Comparison of ENCODE assay signal across 8 cellular contexts in the genomic region with DNA sequence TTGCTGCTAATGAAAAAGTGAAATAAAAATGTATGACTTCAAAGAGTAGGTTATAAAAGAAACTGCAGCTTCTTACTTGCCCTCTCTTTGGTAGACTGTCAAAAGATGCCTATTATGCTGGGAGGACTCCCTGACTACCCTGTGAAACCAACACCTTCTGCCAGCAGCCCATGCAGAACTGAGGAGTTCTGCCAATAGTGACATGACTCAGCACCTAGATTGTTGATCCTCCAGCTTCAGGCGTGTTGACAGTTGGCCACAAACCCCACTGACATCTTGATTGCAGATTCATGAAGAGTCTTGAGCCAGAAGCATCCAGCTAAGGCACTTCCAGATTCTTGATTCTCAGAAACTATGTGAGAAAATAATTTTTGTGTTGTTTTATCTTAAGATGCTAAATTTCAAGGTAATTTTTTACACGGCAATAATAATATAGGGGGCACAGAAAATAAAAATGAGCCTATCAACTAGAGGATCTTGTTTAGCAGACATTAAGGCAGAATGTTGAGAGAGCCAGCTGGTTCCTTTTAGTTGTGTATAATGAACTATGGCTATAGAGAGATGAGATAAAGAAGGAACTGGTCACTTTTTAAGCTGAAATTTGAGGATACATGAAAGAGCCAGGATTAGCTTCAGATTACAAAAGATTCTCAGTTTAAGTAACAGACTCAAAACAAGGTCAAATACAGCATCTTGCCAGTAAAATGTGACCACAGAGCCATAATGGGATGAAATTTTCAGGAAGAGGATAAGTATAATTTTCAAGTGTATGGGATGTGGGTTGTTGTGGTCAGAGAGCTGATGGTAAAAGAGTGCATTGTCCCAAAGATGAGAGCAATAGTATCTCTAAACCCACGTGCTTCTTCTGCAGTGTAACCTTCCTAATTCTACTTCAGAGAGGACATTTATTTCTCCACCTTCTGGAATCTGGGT.
DNase-seq lines count a peak whose midpoint lies in the region; ATAC-seq and TF ChIP-seq lines count a peak whose summit lies in the region.

No MANE protein-coding gene starts in this region.

- DNase-seq in GDM1 (lab: John Stamatoyannopoulos, UW) (peak; percentile 46), NOMO-1 treated with dmso at 0.1 percent for 144 hours (lab: John Stamatoyannopoulos, UW; ENCODE audit: unreplicated experiment) (peak; percentile 79), cerebellar cortex (ENCODE audit: low spot score) (peak; percentile 91), NCI-H2107 treated with DMSO at 0.1 percent for 48 hours (lab: John Stamatoyannopoulos, UW; ENCODE audit: unreplicated experiment) (no peak), HEK293T (ENCODE audit: extremely low spot score) (no peak)

- H3K4me1 ChIP-seq in parathyroid adenoma, result no peaks in the 10 kb centered on the region

- H2AFZ ChIP-seq in parathyroid adenoma, result no peak overlapping the region

- no peaks in the 10 kb centered on the region for H3K79me2 ChIP-seq in parathyroid adenoma

- no peaks in the 10 kb centered on the region for H3K9me3 ChIP-seq in parathyroid adenoma (ENCODE audit: control insufficient read depth, low read length)

- H3K36me3 ChIP-seq in parathyroid adenoma (ENCODE audit: control insufficient read depth, insufficient read depth, low read length), result no peaks in the 10 kb centered on the region

- no peak overlapping the region for H3K4me2 ChIP-seq in parathyroid adenoma (ENCODE audit: low read length)

- CTCF ChIA-PET in HEK293T (lab: Yijun Ruan, JAX), result interaction anchor here (0.5 kb wide), 1 partner anchor 187 kb away, joined by 3 read pairs; no protein-coding TSS in a partner anchor

- peak; percentile 98 for ATAC-seq in GM19452 (IDR thresholded peaks at IDR 0.05; ENCODE audit: unreplicated experiment)
- ATAC-seq in HG03354 (IDR thresholded peaks at IDR 0.05; ENCODE audit: poor library complexity, severe bottlenecking, unreplicated experiment), result peak; percentile 98

- H3K27ac ChIP-seq in parathyroid adenoma, result peak overlapping the region; percentile 1

- no peak for TF ChIP-seq CTCF in parathyroid adenoma (IDR thresholded peaks at IDR 0.05)

- H3K4me3 ChIP-seq in parathyroid adenoma (ENCODE audit: low read depth, low read length), result no peak overlapping the region

- no peaks in the 10 kb centered on the region for H3K27me3 ChIP-seq in parathyroid adenoma (ENCODE audit: control insufficient read depth, insufficient read depth, low read length)

- POLR2A ChIA-PET in HEK293T (lab: Yijun Ruan, JAX), result no interaction called here

- H3K9ac ChIP-seq in parathyroid adenoma, result no peak overlapping the region

TF ChIP-seq in HEK293T, 16 proteins besides CTCF, POLR2A, EP300 and RAD21:
- no peak for TF ChIP-seq PKNOX1 (IDR thresholded peaks at IDR 0.05)
- TF ChIP-seq ZNF384 (IDR thresholded peaks at IDR 0.05), result no peak
- no peak for TF ChIP-seq HDGF (IDR thresholded peaks at IDR 0.05; ENCODE audit: borderline replicate concordance)
- no peak for TF ChIP-seq ELF4 (IDR thresholded peaks at IDR 0.05)
- no peak for TF ChIP-seq NFRKB (IDR thresholded peaks at IDR 0.05)
- TF ChIP-seq ARNT (IDR thresholded peaks at IDR 0.05), result no peak
- TF ChIP-seq LEF1 (IDR thresholded peaks at IDR 0.05; ENCODE audit: borderline replicate concordance), result no peak
- no peak for TF ChIP-seq L3MBTL2 (conservative IDR thresholded peaks at IDR 0.05)
- no peak for TF ChIP-seq SP1 (IDR thresholded peaks at IDR 0.05)
- no peak for TF ChIP-seq CTBP1 (IDR thresholded peaks at IDR 0.05; ENCODE audit: borderline replicate concordance)
- no peak for TF ChIP-seq FOXM1 (IDR thresholded peaks at IDR 0.05; ENCODE audit: borderline replicate concordance)
TF ChIP-seq in HEK293T: peak in this region for 0.

Comparison
In these comparisons a context has a peak if more than half of its experiments do, and no peak if none do; other contexts are left out.
1. DNase-seq: peak in GDM1 (single experiment), NOMO-1 treated with dmso at 0.1 percent for 144 hours (single experiment) and cerebellar cortex (single experiment); none in NCI-H2107 treated with DMSO at 0.1 percent for 48 hours (single experiment) and HEK293T (single experiment).